Comparison of ENCODE assay signal across 19 cellular contexts in genomic region chr18:62399306-62399705, GRCh38.
DNase-seq lines count a peak whose midpoint lies in the region; TF ChIP-seq lines count a peak whose summit lies in the region.
"Had no signal": no experiment of that assay in that cellular context is flagged by ENCODE, and none has a peak within 500 bp of the region (broad histone marks: within the 10 kb centered on the region; RNA-seq: fewer than 3 reads in every experiment).

No MANE protein-coding gene starts in this region.

- CTCF ChIA-PET in Calu3 (lab: Charles Lee) = interaction anchor here (1.2 to 2.2 kb wide), 2 partner anchors 12 to 74 kb away, joined by 3 to 5 read pairs; partner anchors contain the start of gene TNFRSF11A

- no peaks in the 10 kb centered on the region for H3K36me3 Mint-ChIP-seq in Calu3 (ENCODE audit: insufficient read depth, unreplicated experiment)
- H3K36me3 Mint-ChIP-seq: activated naive CD4-positive, alpha-beta T cell treated with anti-CD3 and anti-CD28 coated beads, Interleukin-2, amount 50 U/mL, for 24 hours; neural progenitor cell had no signal

- no peaks in the 10 kb centered on the region for H3K4me1 ChIP-seq in liver (ENCODE audit: control insufficient read depth in 4 of 4, insufficient read depth in 4 of 4, low read length in 3 of 4)
- H3K4me1 ChIP-seq: body of pancreas had no signal

- no peaks in the 10 kb centered on the region for H3K27me3 Mint-ChIP-seq in Calu3 (ENCODE audit: unreplicated experiment)
- H3K27me3 Mint-ChIP-seq: activated naive CD4-positive, alpha-beta T cell treated with anti-CD3 and anti-CD28 coated beads, Interleukin-2, amount 50 U/mL, for 24 hours had no signal

- peaks cover 27% of the 10 kb centered on the region for H3K4me1 Mint-ChIP-seq in Calu3 (ENCODE audit: low read depth, unreplicated experiment)
- H3K4me1 Mint-ChIP-seq: activated naive CD4-positive, alpha-beta T cell treated with anti-CD3 and anti-CD28 coated beads, Interleukin-2, amount 50 U/mL, for 24 hours had no signal

- WGBS in liver = 72% methylated on average over 2 of the region's 2 CpGs

- H3K9me3 ChIP-seq in liver (ENCODE audit: control insufficient read depth in 4 of 4, low read length in 3 of 4) = no peaks in the 10 kb centered on the region
- H3K9me3 ChIP-seq: body of pancreas had no signal

- DNase-seq in Calu3 (no peak), SKM-1 (lab: John Stamatoyannopoulos, UW; ENCODE audit: unreplicated experiment) (peak; percentile 8), GM20000 (ENCODE audit: low spot score) (no peak), SIG-M5 (lab: John Stamatoyannopoulos, UW) (no peak), NCI-H2171 treated with DMSO at 0.1 percent for 48 hours (lab: John Stamatoyannopoulos, UW) (no peak)
- DNase-seq: activated CD4-positive, alpha-beta T cell treated with anti-CD3 and anti-CD28 coated beads, Interleukin-2, amount 50 U/mL, for 1 hour; activated T-cell treated with anti-CD3 and anti-CD28 coated beads, Interleukin-2, amount 50 U/mL, for 1 hour; cortex of kidney; foreskin fibroblast; KG1; kidney; midbrain; NCI-H1105; NCI-H524 treated with DMSO at 0.1 percent for 48 hours had no signal

- H3K4me3 Mint-ChIP-seq in Calu3 (ENCODE audit: low read depth, unreplicated experiment) = no peak overlapping the region
- H3K4me3 Mint-ChIP-seq: activated naive CD4-positive, alpha-beta T cell treated with anti-CD3 and anti-CD28 coated beads, Interleukin-2, amount 50 U/mL, for 24 hours; neural progenitor cell had no signal

- no TSS peak for BruUV-seq in Calu3 (replicated peaks; lab: Mats Ljungman, UMichigan)

- TF ChIP-seq CTCF in Calu3 (IDR thresholded peaks at IDR 0.05; ENCODE audit: unreplicated experiment) (no peak), GM12873 (IDR thresholded peaks at IDR 0.05; ENCODE audit: insufficient read depth, low read depth, low read length, missing control alignments) (peak; percentile 6), liver (IDR thresholded peaks at IDR 0.05; ENCODE audit: low read depth, low read length, missing input control) (no peak), GM20000 (IDR thresholded peaks at IDR 0.05; ENCODE audit: extremely low read depth, missing control alignments) (no peak)

- intact Hi-C loops in Calu3 (cut with micrococcal nuclease; ENCODE audit: unreplicated experiment) = no loop called here

- no peak overlapping the region for H3K27ac ChIP-seq in liver (ENCODE audit: low read depth in 1 of 2, low read length in 2 of 2)
- H3K27ac ChIP-seq: body of pancreas, neural progenitor cell had no signal

- H3K27me3 ChIP-seq in liver (ENCODE audit: control insufficient read depth in 4 of 4, insufficient read depth in 4 of 4, low read length in 3 of 4) = no peaks in the 10 kb centered on the region
- H3K27me3 ChIP-seq: body of pancreas, neural progenitor cell had no signal

- no peak overlapping the region for H3K9ac ChIP-seq in liver (ENCODE audit: low read depth in 1 of 2, low read length in 2 of 2)
- H3K9ac ChIP-seq: neural progenitor cell had no signal

- H3K27ac Mint-ChIP-seq in Calu3 (ENCODE audit: unreplicated experiment) = peak overlapping the region; percentile 72
- H3K27ac Mint-ChIP-seq: activated naive CD4-positive, alpha-beta T cell treated with anti-CD3 and anti-CD28 coated beads, Interleukin-2, amount 50 U/mL, for 24 hours; neural progenitor cell had no signal

- peaks cover 2% of the 10 kb centered on the region for H3K9me3 Mint-ChIP-seq in Calu3 (ENCODE audit: low read depth, unreplicated experiment)
- H3K9me3 Mint-ChIP-seq: activated naive CD4-positive, alpha-beta T cell treated with anti-CD3 and anti-CD28 coated beads, Interleukin-2, amount 50 U/mL, for 24 hours had no signal

- no peak overlapping the region for H3K4me3 ChIP-seq in liver (ENCODE audit: low read depth in 1 of 3, low read length in 3 of 3)
- H3K4me3 ChIP-seq: body of pancreas, neural progenitor cell had no signal

- TF ChIP-seq RAD21 in liver (IDR thresholded peaks at IDR 0.05) = no peak

- H3K36me3 ChIP-seq in liver (ENCODE audit: control insufficient read depth in 4 of 4, insufficient read depth in 3 of 4, low read depth in 1 of 4, low read length in 3 of 4) = no peaks in the 10 kb centered on the region
- H3K36me3 ChIP-seq: neural progenitor cell had no signal

TF ChIP-seq in liver, 16 proteins besides CTCF, POLR2A, EP300 and RAD21:
- TF ChIP-seq TAF1 (conservative IDR thresholded peaks at IDR 0.05) (no peak), FOXA1 (IDR thresholded peaks at IDR 0.05) (no peak), GABPA (IDR thresholded peaks at IDR 0.05 in 1 of 2, conservative IDR thresholded peaks at IDR 0.05 in 1 of 2) (no peak), NR2F2 (IDR thresholded peaks at IDR 0.05) (no peak), ATF3 (IDR thresholded peaks at IDR 0.05) (no peak), REST (IDR thresholded peaks at IDR 0.05) (no peak), HNF4G (IDR thresholded peaks at IDR 0.05) (no peak), ZBTB33 (IDR thresholded peaks at IDR 0.05) (peak; percentile 22)
